Comparison of ENCODE assay signal across 20 cellular contexts in the genomic region with DNA sequence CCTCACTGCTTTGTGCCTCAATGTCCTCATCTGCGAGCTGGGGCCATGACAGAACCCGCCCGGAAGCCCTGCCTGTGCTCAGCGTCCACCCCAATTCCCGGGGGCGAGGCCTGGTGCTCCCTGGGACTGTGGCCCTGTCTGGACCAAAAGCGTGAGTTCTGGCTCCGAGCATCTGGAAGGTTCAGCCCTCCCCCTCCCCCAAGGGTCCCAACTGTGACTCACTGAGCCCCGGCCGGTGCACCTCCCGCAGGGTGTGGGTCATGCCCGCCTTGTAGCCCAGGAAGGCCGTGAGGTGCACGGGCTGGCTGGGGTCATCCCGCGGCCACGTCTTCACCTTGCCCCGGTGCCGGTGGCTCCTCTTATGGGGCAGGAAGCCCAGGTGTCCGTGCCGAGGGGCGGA. TPM values are rescaled to one million over a fixed set of nuclear protein-coding genes. Genes with fewer than 3 reads are reported as not detected.
DNase-seq lines count a peak whose midpoint lies in the region; ATAC-seq, FAIRE-seq and TF ChIP-seq lines count a peak whose summit lies in the region.
"Had no signal": no experiment of that assay in that cellular context is flagged by ENCODE, and none has a peak within 500 bp of the region (broad histone marks: within the 10 kb centered on the region; RNA-seq: fewer than 3 reads in every experiment).

No MANE protein-coding gene starts in this region.

- H3K4me1 ChIP-seq in heart right ventricle = peaks cover 0 to 37% (median 12%) of the 10 kb centered on the region in 9 donors
- H3K4me1 ChIP-seq in lower lobe of right lung = peaks cover 1% of the 10 kb centered on the region
- H3K4me1 ChIP-seq in upper lobe of right lung = peaks cover under 1% of the 10 kb centered on the region
- H3K4me1 ChIP-seq: BLaER1 had no signal

- H3K4me1 Mint-ChIP-seq in chondrocyte (ENCODE audit: low read depth) (no peaks in the 10 kb centered on the region), natural killer cell (no peaks in the 10 kb centered on the region)

- intact Hi-C loops in heart right ventricle (cut with DNase I) = no loop called here
- intact Hi-C loops in lower lobe of right lung (cut with DNase I) = no loop called here
- intact Hi-C loops in upper lobe of right lung (cut with DNase I) = no loop called here
- intact Hi-C loops in natural killer cell (cut with micrococcal nuclease) = no loop called here

- ATAC-seq in heart right ventricle (peak in 6 of 8 donors; percentile 20 to 48 (median 24)), lower lobe of right lung (peak in 1 of 2 donors; percentile 11), upper lobe of right lung (no peak), natural killer cell (no peak)
- ATAC-seq: CD8-positive, alpha-beta T cell had no signal

- H3K4me3 Mint-ChIP-seq in chondrocyte (ENCODE audit: unreplicated experiment) = no peak overlapping the region
- no peak overlapping the region for H3K4me3 Mint-ChIP-seq in natural killer cell
- H3K4me3 Mint-ChIP-seq: CD8-positive, alpha-beta T cell; HFFc6 had no signal

- H3K27ac Mint-ChIP-seq in chondrocyte (ENCODE audit: unreplicated experiment) = no peak overlapping the region
- no peak overlapping the region for H3K27ac Mint-ChIP-seq in natural killer cell
- H3K27ac Mint-ChIP-seq: CD8-positive, alpha-beta T cell; HFFc6 had no signal

- TF ChIP-seq POLR2A in H54 (IDR thresholded peaks at IDR 0.05; ENCODE audit: low read depth, low read length) = no peak

- H3K4me3 ChIP-seq in heart right ventricle (peak overlapping the region; percentile 23 to 56 (median 46)), lower lobe of right lung (no peak overlapping the region), upper lobe of right lung (no peak overlapping the region)
- H3K4me3 ChIP-seq: BLaER1 had no signal

- TF ChIP-seq CTCF in chondrocyte (IDR thresholded peaks at IDR 0.05) = no peak
- TF ChIP-seq CTCF in heart right ventricle (IDR thresholded peaks at IDR 0.05) = no peak
- no peak for TF ChIP-seq CTCF in lower lobe of right lung (IDR thresholded peaks at IDR 0.05)
- TF ChIP-seq CTCF in upper lobe of right lung (IDR thresholded peaks at IDR 0.05) = no peak
- TF ChIP-seq CTCF in natural killer cell (IDR thresholded peaks at IDR 0.05) = no peak

- H3K27me3 ChIP-seq in heart right ventricle (no peaks in the 10 kb centered on the region), lower lobe of right lung (ENCODE audit: low read depth) (no peaks in the 10 kb centered on the region), upper lobe of right lung (no peaks in the 10 kb centered on the region)
- H3K27me3 ChIP-seq: BLaER1 had no signal

- FAIRE-seq in H54 (lab: Jason Lieb, UNC) = no peak
- FAIRE-seq: GM12891 had no signal

- DNase-seq in chondrocyte (ENCODE audit: low spot score) (peak; percentile 85), heart right ventricle (no peak), lower lobe of right lung (peak; percentile 43), upper lobe of right lung (peak; percentile 64), activated T-cell treated with anti-CD3 and anti-CD28 coated beads for 4 hours (no peak), natural killer cell (no peak), H54 (ENCODE audit: insufficient read length, low spot score) (no peak)
- DNase-seq: Calu3; CD8-positive, alpha-beta T cell; HFFc6; KG1; NCI-H1417 treated with DMSO at 0.1 percent for 48 hours; NCI-H187 treated with DMSO at 0.1 percent for 48 hours; NCI-H345; NCI-H524 treated with DMSO at 0.1 percent for 48 hours had no signal

- H3K9me3 ChIP-seq in heart right ventricle (no peaks in the 10 kb centered on the region), lower lobe of right lung (no peaks in the 10 kb centered on the region), upper lobe of right lung (no peaks in the 10 kb centered on the region)
- H3K9me3 ChIP-seq: BLaER1 had no signal

- H3K27ac ChIP-seq in heart right ventricle (peak overlapping the region; percentile 78 to 98 (median 94)), lower lobe of right lung (no peak overlapping the region), upper lobe of right lung (no peak overlapping the region)
- H3K27ac ChIP-seq: BLaER1 had no signal

- H3K9me3 Mint-ChIP-seq in chondrocyte (ENCODE audit: low read depth) (no peaks in the 10 kb centered on the region), natural killer cell (no peaks in the 10 kb centered on the region)
- H3K9me3 Mint-ChIP-seq: CD8-positive, alpha-beta T cell; HFFc6 had no signal

- peaks cover 0 to 5% (median 0%) of the 10 kb centered on the region in 9 donors for H3K36me3 ChIP-seq in heart right ventricle
- no peaks in the 10 kb centered on the region for H3K36me3 ChIP-seq in lower lobe of right lung
- no peaks in the 10 kb centered on the region for H3K36me3 ChIP-seq in upper lobe of right lung
- H3K36me3 ChIP-seq: BLaER1 had no signal

- no peaks in the 10 kb centered on the region for H3K36me3 Mint-ChIP-seq in chondrocyte (ENCODE audit: low read depth)
- H3K36me3 Mint-ChIP-seq in natural killer cell = no peaks in the 10 kb centered on the region
- H3K36me3 Mint-ChIP-seq: CD8-positive, alpha-beta T cell had no signal

- 55 to 67% methylated on average over 22 of the region's 22 CpGs for WGBS in heart right ventricle, 2 donors

- no peaks in the 10 kb centered on the region for H3K27me3 Mint-ChIP-seq in chondrocyte (ENCODE audit: low read depth)
- H3K27me3 Mint-ChIP-seq in natural killer cell (ENCODE audit: low read depth in 2 of 2) = peaks cover 0 to 3% of the 10 kb centered on the region in 2 donors

RNA-seq across cellular contexts. Expression of a gene that starts 0.8 kb away (rescaled TPM):
- not detected in 3 replicates for total RNA-seq in chondrocyte
- 100 to 1,000 TPM; 173 to 282 (median 254) TPM for total RNA-seq in heart right ventricle
- polyA plus RNA-seq in heart right ventricle = 100 to 1,000 TPM; 124 to 164 TPM
- total RNA-seq in lower lobe of right lung = not detected
- not detected for total RNA-seq in upper lobe of right lung
- not detected for total RNA-seq in natural killer cell
- total RNA-seq: A673; Calu3; CD8-positive, alpha-beta T cell; H4; HFFc6; SK-MEL-5 had no signal

RNA-seq across cellular contexts. Expression of a gene that starts 5.6 kb away (rescaled TPM):
- total RNA-seq in chondrocyte (97.9 to 131 TPM (median 110 TPM) in 3 replicates), heart right ventricle (100 to 1,000 TPM; 375 to 755 (median 559) TPM), lower lobe of right lung (85.8 TPM), upper lobe of right lung (86.7 TPM), natural killer cell (10 to 100 TPM; 54.5 to 61.1 (median 59.5) TPM)
- 1,000 to 10,000 TPM in 1 of 2 donors, 100 to 1,000 TPM in 1; 824 to 1,046 TPM for polyA plus RNA-seq in heart right ventricle

RNA-seq across cellular contexts. Expression of a gene that starts 10.7 kb away (rescaled TPM):
- 18.3 to 19.1 TPM (median 18.8 TPM) in 3 replicates for total RNA-seq in chondrocyte
- total RNA-seq in heart right ventricle = 10 to 100 TPM; 24.6 to 53.7 (median 34.3) TPM
- polyA plus RNA-seq in heart right ventricle = 10 to 100 TPM; 41.4 to 82.2 TPM
- 35.1 TPM for total RNA-seq in lower lobe of right lung
- total RNA-seq in upper lobe of right lung = 28.8 TPM
- 10 to 100 TPM; 10.8 to 19.9 (median 14.8) TPM for total RNA-seq in natural killer cell

RNA-seq across cellular contexts. Expression of a gene that starts 10.9 kb away (rescaled TPM):
- 1,605 to 1,878 TPM (median 1,662 TPM) in 3 replicates for total RNA-seq in chondrocyte
- total RNA-seq in heart right ventricle = 1,000 to 10,000 TPM in 3 of 10 donors, 100 to 1,000 TPM in 7; 691 to 1,555 (median 813) TPM
- 1,000 to 10,000 TPM; 1,955 to 3,593 TPM for polyA plus RNA-seq in heart right ventricle
- total RNA-seq in lower lobe of right lung = 1,721 TPM
- total RNA-seq in upper lobe of right lung = 1,490 TPM
- 1,000 to 10,000 TPM; 1,124 to 1,385 (median 1,274) TPM for total RNA-seq in natural killer cell

RNA-seq across cellular contexts. Expression of a gene that starts 12.9 kb away (rescaled TPM):
- not detected in 3 replicates for total RNA-seq in chondrocyte
- total RNA-seq in heart right ventricle = not detected
- not detected for polyA plus RNA-seq in heart right ventricle
- not detected for total RNA-seq in lower lobe of right lung
- not detected for total RNA-seq in upper lobe of right lung
- not detected for total RNA-seq in natural killer cell
- total RNA-seq: A673; Calu3; CD8-positive, alpha-beta T cell; H4; HFFc6; SK-MEL-5 had no signal

Comparison
In these comparisons a context has a peak if more than half of its experiments do, and no peak if none do; other contexts are left out.
1. DNase-seq: peak in chondrocyte (single experiment), lower lobe of right lung (single experiment) and upper lobe of right lung (single experiment); none in heart right ventricle (0 of 2), activated T-cell treated with anti-CD3 and anti-CD28 coated beads for 4 hours (single experiment), natural killer cell (single experiment) and H54 (single experiment).
2. ATAC-seq: peak in heart right ventricle (6 of 8); none in upper lobe of right lung (single experiment) and natural killer cell (0 of 3).
3. H3K27ac ChIP-seq: peak in heart right ventricle (10 of 10); none in lower lobe of right lung (single experiment) and upper lobe of right lung (single experiment).
4. H3K4me3 ChIP-seq: peak in heart right ventricle (10 of 10); none in lower lobe of right lung (single experiment) and upper lobe of right lung (single experiment).
5. RNA of a gene that starts 0.8 kb away (total RNA-seq): 173 to 282 TPM in heart right ventricle; not detected in chondrocyte, not detected in lower lobe of right lung (single experiment), not detected in upper lobe of right lung (single experiment) and not detected in natural killer cell; every median in the first group is over 100 times any median in the second.